Comparison of ENCODE assay signal across 8 cellular contexts in the genomic region with DNA sequence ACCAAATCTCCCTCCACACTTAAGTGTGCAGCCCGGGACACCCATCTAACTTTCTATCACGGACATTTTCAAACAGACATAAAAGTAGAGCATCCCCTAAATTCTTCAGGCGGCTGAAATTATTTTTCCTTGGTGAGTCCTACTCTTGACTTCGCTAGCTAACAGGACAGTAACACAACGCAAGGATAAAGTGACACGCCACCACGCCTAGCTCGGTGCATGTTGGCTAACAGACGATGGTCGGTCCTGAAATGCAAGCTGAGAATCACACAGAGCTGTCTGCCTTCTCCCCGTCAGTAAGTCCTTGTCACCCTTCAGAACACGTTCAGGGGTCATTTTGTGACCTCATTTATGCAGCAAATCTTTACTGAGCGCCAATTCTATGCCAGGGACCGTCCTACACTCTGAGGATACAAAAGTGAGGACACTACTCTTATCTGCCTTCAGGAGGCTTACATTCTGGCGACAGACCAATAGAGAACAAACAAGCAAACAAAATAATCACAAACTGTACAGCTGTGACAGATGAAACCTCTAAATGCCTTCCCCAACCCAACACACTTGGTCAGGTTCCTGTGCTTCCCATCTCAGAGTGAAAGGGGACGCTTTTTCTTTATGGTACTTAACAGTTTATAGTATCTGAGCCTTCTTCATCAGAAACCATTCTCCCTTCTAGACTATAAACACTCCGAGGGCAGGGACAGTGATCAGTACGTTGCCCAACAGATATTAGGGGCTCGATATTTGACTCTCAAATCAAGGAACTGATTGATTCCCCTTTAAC. TPM values are rescaled to one million over a fixed set of nuclear protein-coding genes. Genes with fewer than 3 reads are reported as not detected.
DNase-seq lines count a peak whose midpoint lies in the region; FAIRE-seq and TF ChIP-seq lines count a peak whose summit lies in the region.

No MANE protein-coding gene starts in this region.

- H3K36me3 ChIP-seq in GM23248 (ENCODE audit: low read depth) (peaks cover 8% of the 10 kb centered on the region; the same call in 1 of the 2 replicates), SU-DHL-6 (ENCODE audit: low read length) (no peaks in the 10 kb centered on the region), sigmoid colon (peaks cover 0 to 11% (median 3%) of the 10 kb centered on the region in 4 donors)

- H3K79me2 ChIP-seq in GM23248 (ENCODE audit: insufficient read depth) (peaks cover 61% of the 10 kb centered on the region), SU-DHL-6 (ENCODE audit: insufficient read depth, low read length) (peaks cover 40% of the 10 kb centered on the region)

- H3K4me3 ChIP-seq in GM23248 (peak overlapping the region; percentile 86), SU-DHL-6 (ENCODE audit: insufficient read depth, low read length, poor library complexity, severe bottlenecking) (peak overlapping the region; percentile 81), fibroblast of villous mesenchyme (ENCODE audit: low read depth, low read length) (peak overlapping the region; percentile 93), sigmoid colon (peak overlapping the region; percentile 83 to 98 (median 85))

- H3K27ac ChIP-seq in GM23248: 0 out of 2 replicates have a peak overlapping the region, but pooled peaks have one; percentile 13
- H3K27ac ChIP-seq in SU-DHL-6 (ENCODE audit: low read depth, low read length): no peak overlapping the region
- peak overlapping the region; percentile 85 to 89 (median 88) for H3K27ac ChIP-seq in sigmoid colon

- H2AFZ ChIP-seq in GM23248 (peak overlapping the region; percentile 90), SU-DHL-6 (ENCODE audit: low read depth, low read length, severe bottlenecking) (peak overlapping the region; percentile 97)

- H4K20me1 ChIP-seq in GM23248 (ENCODE audit: insufficient read depth) (no peaks in the 10 kb centered on the region), SU-DHL-6 (ENCODE audit: low read depth, low read length) (0 out of 2 replicates have a peak, but pooled peaks cover 5% of the 10 kb centered on the region)

- TF ChIP-seq CTCF in SU-DHL-6 (IDR thresholded peaks at IDR 0.05; ENCODE audit: insufficient read depth, low read length, poor library complexity, severe bottlenecking) (no peak), fibroblast of villous mesenchyme (IDR thresholded peaks at IDR 0.05; ENCODE audit: insufficient read depth, low read depth, low read length) (no peak), sigmoid colon (IDR thresholded peaks at IDR 0.05) (no peak)

- in situ Hi-C loops in GM23248 (cut with MboI): no loop called here

- H3F3A ChIP-seq in GM23248 (ENCODE audit: insufficient read depth) (peaks cover 38% of the 10 kb centered on the region; the same call in 1 of the 2 replicates), SU-DHL-6 (ENCODE audit: insufficient read depth) (peaks cover 7% of the 10 kb centered on the region; the same call in 1 of the 2 replicates)

- 68 to 70% methylated on average over 19 of the region's 19 CpGs for WGBS in GM23248 (ENCODE audit: low coverage in 1 of 2, low lambda C conversion rate in 2 of 2, missing lambda C conversion rate in 2 of 2), 2 experiments
- WGBS in sigmoid colon, 2 donors: 74 to 85% methylated on average over 19 of the region's 19 CpGs

- peak; percentile 19 for DNase-seq in GM23248
- DNase-seq in fibroblast of villous mesenchyme (ENCODE audit: low read depth): no peak
- no peak for DNase-seq in sigmoid colon
- no peak for DNase-seq in urothelium cell line (ENCODE audit: low spot score)
- DNase-seq in NAMALWA (ENCODE audit: low spot score): no peak
- no peak for DNase-seq in stimulated activated CD4-positive, alpha-beta T cell treated with anti-CD3 and anti-CD28 coated beads, Interleukin-12 subunit alpha, Interleukin-12 subunit beta, amount 100 ng/mL, for 4 hours
- DNase-seq in posterior cingulate gyrus: no peak

- no peaks in the 10 kb centered on the region for H3K9me3 ChIP-seq in GM23248 (ENCODE audit: low read depth)
- H3K9me3 ChIP-seq in SU-DHL-6 (ENCODE audit: insufficient read depth, low read length): no peaks in the 10 kb centered on the region
- H3K9me3 ChIP-seq in sigmoid colon: no peaks in the 10 kb centered on the region

- H3K4me2 ChIP-seq in GM23248 (ENCODE audit: unreplicated experiment) (peak overlapping the region; percentile 81), SU-DHL-6 (ENCODE audit: low read depth, low read length, poor library complexity, severe bottlenecking) (peak overlapping the region; percentile 63)

- intact Hi-C loops in sigmoid colon (cut with DNase I): no loop called here
- intact Hi-C loops in posterior cingulate gyrus (cut with DNase I): no loop called here

- H3K9me2 ChIP-seq in GM23248 (ENCODE audit: insufficient read depth) (no peaks in the 10 kb centered on the region), SU-DHL-6 (replicated peaks; ENCODE audit: insufficient read depth, low read length) (no peaks in the 10 kb centered on the region)

- H3K27me3 ChIP-seq in GM23248 (replicated peaks; ENCODE audit: insufficient read depth): no peaks in the 10 kb centered on the region
- no peaks in the 10 kb centered on the region for H3K27me3 ChIP-seq in SU-DHL-6 (ENCODE audit: low read length)
- no peaks in the 10 kb centered on the region for H3K27me3 ChIP-seq in sigmoid colon

- no peak for FAIRE-seq in urothelium cell line (lab: Jason Lieb, UNC)

- H3K4me1 ChIP-seq in GM23248 (ENCODE audit: insufficient read depth) (no peaks in the 10 kb centered on the region; the same call in 1 of the 2 replicates), sigmoid colon (peaks cover 0 to 26% (median 14%) of the 10 kb centered on the region in 4 donors)

- H3K9ac ChIP-seq in GM23248 (peak overlapping the region; percentile 91), SU-DHL-6 (ENCODE audit: low read length) (peak overlapping the region; percentile 83)

- no peak for TF ChIP-seq POLR2A in sigmoid colon (IDR thresholded peaks at IDR 0.05)

- no peak for TF ChIP-seq EP300 in sigmoid colon (IDR thresholded peaks at IDR 0.05)

RNA-seq across cellular contexts. Expression of a gene that starts 1.3 kb away (rescaled TPM):
- 61.2 and 71.3 TPM in 2 replicates for total RNA-seq in GM23248 (2014; rRNA removed; shearing (Covaris generic))
- 108 and 112 TPM in 2 replicates for polyA plus RNA-seq in GM23248 (2016; fragmentation: Nextera tagmentation; extraction: Ambion mirVana)
- 72.5 and 76.7 TPM in 2 replicates for total RNA-seq in fibroblast of villous mesenchyme
- 10 to 100 TPM; 61.2 to 90.6 (median 74.8) TPM for total RNA-seq in sigmoid colon
- 100 to 1,000 TPM in 2 of 3 donors, 10 to 100 TPM in 1; 32.8 to 112 (median 101) TPM for polyA plus RNA-seq in sigmoid colon

RNA-seq across cellular contexts. Expression of a gene that starts 39.5 kb away (rescaled TPM):
- 36.2 and 40.3 TPM in 2 replicates for total RNA-seq in GM23248 (2014; rRNA removed; shearing (Covaris generic))
- polyA plus RNA-seq in GM23248 (2016; fragmentation: Nextera tagmentation; extraction: Ambion mirVana): 24.8 and 24.9 TPM in 2 replicates
- total RNA-seq in fibroblast of villous mesenchyme: 28.7 and 43.2 TPM in 2 replicates
- 10 to 100 TPM; 21.3 to 27.2 (median 25.6) TPM for total RNA-seq in sigmoid colon
- polyA plus RNA-seq in sigmoid colon: 10 to 100 TPM; 14.5 to 17.4 (median 16.9) TPM
